In the genomic region with DNA sequence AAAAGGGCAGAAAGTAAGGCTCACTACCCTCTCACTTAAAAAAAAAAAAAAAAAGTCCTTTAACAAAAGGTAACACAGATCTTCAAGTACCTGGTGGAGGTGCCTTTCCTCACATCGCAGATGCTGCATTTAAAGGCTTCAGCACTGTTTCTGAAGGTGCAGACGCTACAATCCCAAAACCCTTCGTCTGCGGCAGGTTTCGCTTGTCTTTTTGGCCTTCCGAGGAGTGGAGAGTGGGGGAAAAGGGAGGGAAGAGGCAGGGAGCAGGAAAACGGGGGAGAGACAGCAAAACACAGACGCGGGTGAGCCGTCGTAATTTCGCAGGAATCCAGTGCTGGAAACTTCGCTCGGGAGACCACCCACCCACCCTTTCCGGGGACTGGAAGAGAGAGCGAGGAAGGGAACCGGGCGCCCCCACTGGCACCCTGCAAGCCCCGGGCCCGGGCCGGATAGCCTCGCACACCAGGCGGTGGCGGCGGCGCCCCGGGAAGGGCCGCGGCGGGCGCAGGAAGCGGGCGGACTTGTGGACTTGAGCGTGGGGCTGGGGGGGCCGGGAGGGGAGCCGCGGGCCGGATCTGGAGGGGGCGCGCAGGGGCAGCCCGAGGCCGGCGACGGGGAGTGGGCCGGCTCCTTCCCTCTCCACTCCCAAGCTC, we compare ENCODE assay signal across 8 cellular contexts. TPM values are rescaled to one million over a fixed set of nuclear protein-coding genes. Genes with fewer than 3 reads are reported as not detected.
DNase-seq lines count a peak whose midpoint lies in the region; TF ChIP-seq lines count a peak whose summit lies in the region.

TSS of gene RYBP (minus strand) at position 216 of the 653 bp plus-strand sequence.

- WGBS in neuronal stem cell (ENCODE audit: extremely low coverage in 2 of 2, insufficient read length in 2 of 2, insufficient replicate concordance in 1 of 2), 2 donors = no CpG with 5 or more reads among the region's 45 CpGs

- H3K9me2 ChIP-seq in MM.1S (replicated peaks; ENCODE audit: insufficient read depth, low read length) = no peaks in the 10 kb centered on the region

- H3K14ac ChIP-seq in neuronal stem cell (ENCODE audit: low read length) = no peak within 1 kb of the TSS

- peak within 1 kb of the TSS; percentile 34 for H3K23ac ChIP-seq in neuronal stem cell (ENCODE audit: low read depth, low read length, poor library complexity)

- H4K91ac ChIP-seq in neuronal stem cell (ENCODE audit: low read depth, low read length, poor library complexity) = no peak within 1 kb of the TSS

- H2BK12ac ChIP-seq in neuronal stem cell (ENCODE audit: low read length) = no peak within 1 kb of the TSS

- H4K8ac ChIP-seq in neuronal stem cell (ENCODE audit: low read depth, low read length) = no peak within 1 kb of the TSS

- TF ChIP-seq CTCF in GM12873 (IDR thresholded peaks at IDR 0.05; ENCODE audit: insufficient read depth, low read depth, low read length, missing control alignments) (peak; percentile 2), MM.1S (IDR thresholded peaks at IDR 0.05; ENCODE audit: low read length) (0 out of 2 replicates have a peak, but pooled peaks have one; percentile 9), fibroblast of villous mesenchyme (IDR thresholded peaks at IDR 0.05; ENCODE audit: insufficient read depth, low read depth, low read length) (peak; percentile 12)

- no peaks in the 10 kb centered on the region for H3K27me3 ChIP-seq in MM.1S (replicated peaks; ENCODE audit: insufficient read depth, low read length)
- H3K27me3 ChIP-seq in neuronal stem cell (ENCODE audit: control insufficient read depth in 3 of 3, insufficient read depth in 3 of 3, low read depth in 1 of 3, low read length in 3 of 3) = peaks cover 0 to 35% (median 8%) of the 10 kb centered on the region in 3 experiments

- H3K4me3 ChIP-seq in MM.1S (ENCODE audit: low read length) = peak within 1 kb of the TSS; percentile 96
- peak within 1 kb of the TSS; percentile 97 for H3K4me3 ChIP-seq in fibroblast of villous mesenchyme (ENCODE audit: low read depth, low read length)
- peak within 1 kb of the TSS; percentile 84 to 87 for H3K4me3 ChIP-seq in neuronal stem cell (ENCODE audit: low read length in 2 of 2)

- H3K36me3 ChIP-seq in MM.1S (replicated peaks; ENCODE audit: insufficient read depth, low read length) (no peaks in the 10 kb centered on the region), neuronal stem cell (replicated peaks in 1 of 2; ENCODE audit: control insufficient read depth in 2 of 2, insufficient read depth in 2 of 2, low read length in 2 of 2) (peaks cover 0 to 19% of the 10 kb centered on the region in 2 donors)

- H2BK120ac ChIP-seq in neuronal stem cell (ENCODE audit: low read depth, low read length) = no peak within 1 kb of the TSS

- H2AFZ ChIP-seq in MM.1S (ENCODE audit: low read length) (peak within 1 kb of the TSS; percentile 87), neuronal stem cell (ENCODE audit: low read length) (peak within 1 kb of the TSS; percentile 95)

- H3K4me2 ChIP-seq in MM.1S (ENCODE audit: low read depth, low read length) = peak within 1 kb of the TSS; percentile 91
- H3K4me2 ChIP-seq in neuronal stem cell (ENCODE audit: insufficient read depth, low read length, poor library complexity, severe bottlenecking) = peak within 1 kb of the TSS; percentile 84

- DNase-seq in H4 (ENCODE audit: low spot score) (peak; percentile 6), MM.1S (peak; percentile 60), activated T-cell treated with anti-CD3 and anti-CD28 coated beads for 4 hours (peak; percentile 19), fibroblast of villous mesenchyme (ENCODE audit: low read depth) (no peak), neuronal stem cell (ENCODE audit: low spot score) (no peak), DMS153 treated with DMSO at 0.1 percent for 48 hours (lab: John Stamatoyannopoulos, UW; ENCODE audit: unreplicated experiment) (no peak)
- no peak for DNase-seq in stimulated activated CD4-positive, alpha-beta T cell treated with anti-CD3 and anti-CD28 coated beads, Interleukin-4, amount 100 ng/mL, for 24 hours

- H3K27ac ChIP-seq in MM.1S (ENCODE audit: low read length) = peak within 1 kb of the TSS; percentile 82
- H3K27ac ChIP-seq in neuronal stem cell (replicated peaks; ENCODE audit: low read length) = peak within 1 kb of the TSS; percentile 69

- peak within 1 kb of the TSS; percentile 72 for H2BK5ac ChIP-seq in neuronal stem cell (ENCODE audit: low read length)

- no peak within 1 kb of the TSS for H2AK5ac ChIP-seq in neuronal stem cell (ENCODE audit: low read depth, low read length)

- H3K18ac ChIP-seq in neuronal stem cell (ENCODE audit: low read length) = peak within 1 kb of the TSS; percentile 97

- peaks cover 10% of the 10 kb centered on the region for H3F3A ChIP-seq in MM.1S (ENCODE audit: insufficient read depth, low read length)

- H4K20me1 ChIP-seq in MM.1S (ENCODE audit: insufficient read depth, low read length) = no peaks in the 10 kb centered on the region; the same call in none of the 2 replicates

- H3K79me1 ChIP-seq in neuronal stem cell (ENCODE audit: low read depth, low read length) = no peaks in the 10 kb centered on the region

- H3K9me3 ChIP-seq in MM.1S (replicated peaks; ENCODE audit: insufficient read depth, low read length) (no peaks in the 10 kb centered on the region), neuronal stem cell (replicated peaks in 1 of 2; ENCODE audit: control insufficient read depth in 2 of 2, insufficient read depth in 1 of 2, low read depth in 1 of 2, low read length in 2 of 2) (peaks cover 2 to 3% of the 10 kb centered on the region in 2 donors)

- no peak within 1 kb of the TSS for H2BK15ac ChIP-seq in neuronal stem cell (ENCODE audit: low read length)

- no peak within 1 kb of the TSS for H3K4ac ChIP-seq in neuronal stem cell (ENCODE audit: low read length)

- H3K4me1 ChIP-seq in MM.1S (ENCODE audit: low read length) = peaks cover 13% of the 10 kb centered on the region
- peaks cover 6% of the 10 kb centered on the region in 2 donors for H3K4me1 ChIP-seq in neuronal stem cell (ENCODE audit: control insufficient read depth in 2 of 2, insufficient read depth in 1 of 2, low read depth in 1 of 2, low read length in 2 of 2)

- H3K79me2 ChIP-seq in MM.1S (ENCODE audit: low read length) = peaks cover 52% of the 10 kb centered on the region

- H3K9ac ChIP-seq in MM.1S (ENCODE audit: low read length) = peak within 1 kb of the TSS; percentile 87
- peak within 1 kb of the TSS; percentile 75 for H3K9ac ChIP-seq in neuronal stem cell (ENCODE audit: low read depth, low read length, poor library complexity)

RNA-seq across cellular contexts. Expression of gene RYBP, which starts in this region (rescaled TPM):
- total RNA-seq in H4 (2014; rRNA removed; shearing (Covaris generic)) = 4.4 and 6.1 TPM in 2 replicates
- total RNA-seq in fibroblast of villous mesenchyme = 9.3 and 13.0 TPM in 2 replicates
- polyA plus RNA-seq in neuronal stem cell (2013, experiment 1 of 2) = 14.8 TPM
- 14.6 TPM for polyA plus RNA-seq in neuronal stem cell (2013, experiment 2 of 2)

Comparison
In these comparisons a context has a peak if more than half of its experiments do, and no peak if none do; other contexts are left out.
1. DNase-seq: peak in H4 (single experiment), MM.1S (single experiment) and activated T-cell treated with anti-CD3 and anti-CD28 coated beads for 4 hours (single experiment); none in fibroblast of villous mesenchyme (single experiment), neuronal stem cell (single experiment), DMS153 treated with DMSO at 0.1 percent for 48 hours (single experiment) and stimulated activated CD4-positive, alpha-beta T cell treated with anti-CD3 and anti-CD28 coated beads, Interleukin-4, amount 100 ng/mL, for 24 hours (single experiment).
2. Peak in every context shown above with its lines, with median percentiles within 50 percentile points of each other: CTCF ChIP-seq and H3K4me3 ChIP-seq.